In the genomic region with DNA sequence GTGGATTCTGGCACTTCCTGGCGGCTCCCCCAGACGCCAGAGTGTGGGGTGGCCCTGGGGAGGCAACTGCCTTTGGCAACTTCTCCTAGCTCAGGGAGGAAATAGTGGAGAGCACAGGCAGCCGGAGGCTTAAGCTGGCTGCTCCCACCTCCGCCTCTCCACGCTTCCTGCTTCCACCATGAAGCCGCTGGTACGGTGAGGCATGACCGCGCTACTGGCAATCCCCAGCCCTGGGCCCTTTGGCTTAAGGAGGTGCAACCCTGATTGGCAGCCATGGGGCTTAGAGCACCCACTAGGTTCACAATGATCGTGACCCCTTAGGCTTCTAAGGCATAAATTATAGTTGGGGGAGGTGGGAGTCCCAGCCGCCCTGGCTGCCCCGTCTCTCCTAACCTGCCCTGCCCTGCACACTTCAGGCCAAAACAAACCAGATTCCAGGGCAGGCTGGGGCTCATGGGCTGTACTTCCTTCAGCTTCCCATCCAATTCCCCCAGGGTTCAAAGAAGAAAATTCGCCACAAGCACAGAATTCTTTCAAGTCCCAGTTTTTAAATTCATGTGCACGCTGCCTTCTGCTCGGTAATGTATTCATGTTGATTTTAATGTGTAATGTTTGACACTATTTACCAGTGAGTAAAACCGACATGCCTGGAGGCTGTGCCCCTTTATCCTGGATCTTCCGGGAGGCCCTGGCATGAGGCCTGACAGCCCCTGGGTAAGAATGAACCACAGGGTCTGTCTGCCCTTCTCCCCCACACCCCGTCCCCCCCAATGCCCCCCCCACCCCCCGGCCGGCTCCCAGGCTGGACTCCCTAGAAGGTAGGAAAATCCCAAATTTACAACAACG, we compare ENCODE assay signal across 11 cellular contexts.
A peak's percentile ranks its signal among the peaks of the same experiment; 100 is the strongest.
DNase-seq lines count a peak whose midpoint lies in the region; ATAC-seq and TF ChIP-seq lines count a peak whose summit lies in the region.
"Had no signal": no experiment of that assay in that cellular context is flagged by ENCODE, and none has a peak within 500 bp of the region (broad histone marks: within the 10 kb centered on the region; RNA-seq: fewer than 3 reads in every experiment).

No MANE protein-coding gene starts in this region.

- intact Hi-C loops in lower lobe of right lung (cut with DNase I): no loop called here

- no peaks in the 10 kb centered on the region for H3K4me1 ChIP-seq in lower lobe of right lung
- peaks cover 0 to 3% (median 0%) of the 10 kb centered on the region in 4 donors for H3K4me1 ChIP-seq in upper lobe of left lung

- H3K27me3 ChIP-seq in lower lobe of right lung (ENCODE audit: low read depth) (peaks cover 7% of the 10 kb centered on the region), upper lobe of left lung (no peaks in the 10 kb centered on the region)

- H3K27ac ChIP-seq in lower lobe of right lung (no peak overlapping the region), upper lobe of left lung (peak overlapping the region in 2 of 4 donors; percentile 4 to 17)

- no peaks in the 10 kb centered on the region for H3K9me3 ChIP-seq in lower lobe of right lung
- no peaks in the 10 kb centered on the region for H3K9me3 ChIP-seq in upper lobe of left lung

- H3K36me3 ChIP-seq in lower lobe of right lung (no peaks in the 10 kb centered on the region), upper lobe of left lung (no peaks in the 10 kb centered on the region)

- WGBS in upper lobe of left lung, 2 donors: 74 to 76% methylated on average over 17 to 21 of the region's 21 CpGs

- peak; percentile 44 for DNase-seq in activated CD8-positive, alpha-beta memory T cell treated with anti-CD3 and anti-CD28 coated beads, Interleukin-2, amount 50 U/mL, for 48 hours
- no peak for DNase-seq in activated CD8-positive, alpha-beta memory T cell treated with anti-CD3 and anti-CD28 coated beads for 24 hours
- DNase-seq in dermis blood vessel endothelial cell (peak; percentile 73), lower lobe of right lung (peak; percentile 59), upper lobe of left lung (peak in 1 of 2 donors; percentile 45), NCI-H146 (lab: John Stamatoyannopoulos, UW) (no peak), NCI-H187 treated with DMSO at 0.1 percent for 48 hours (lab: John Stamatoyannopoulos, UW) (no peak)
- DNase-seq in effector CD4-positive, alpha-beta T cell: no peak
- DNase-seq: activated CD4-positive, alpha-beta memory T cell treated with anti-CD3 and anti-CD28 coated beads for 36 hours; RPMI8226; stimulated activated CD4-positive, alpha-beta T cell treated with anti-CD3 and anti-CD28 coated beads, Interleukin-2, amount 100 ng/mL, for 24 hours had no signal

- no peak for TF ChIP-seq CTCF in lower lobe of right lung (IDR thresholded peaks at IDR 0.05)
- TF ChIP-seq CTCF in upper lobe of left lung (IDR thresholded peaks at IDR 0.05): no peak

- peak; percentile 69 to 75 for ATAC-seq in lower lobe of right lung
- peak; percentile 37 to 76 for ATAC-seq in upper lobe of left lung (ENCODE audit: low FRiP score in 2 of 2)

- no peak for TF ChIP-seq POLR2A in upper lobe of left lung (IDR thresholded peaks at IDR 0.05)

- TF ChIP-seq EP300 in upper lobe of left lung (IDR thresholded peaks at IDR 0.05): no peak

- H3K4me3 ChIP-seq in lower lobe of right lung (peak overlapping the region; percentile 18), upper lobe of left lung (peak overlapping the region in 1 of 4 donors; percentile 15)

Comparison
In these comparisons a context has a peak if more than half of its experiments do, and no peak if none do; other contexts are left out.
1. DNase-seq: peak in activated CD8-positive, alpha-beta memory T cell treated with anti-CD3 and anti-CD28 coated beads, Interleukin-2, amount 50 U/mL, for 48 hours (single experiment), dermis blood vessel endothelial cell (single experiment) and lower lobe of right lung (single experiment); none in activated CD8-positive, alpha-beta memory T cell treated with anti-CD3 and anti-CD28 coated beads for 24 hours (single experiment), NCI-H146 (single experiment), effector CD4-positive, alpha-beta T cell (single experiment) and NCI-H187 treated with DMSO at 0.1 percent for 48 hours (single experiment).